Comparison of ENCODE assay signal across 12 cellular contexts in genomic region chr17:44987194-44987882, GRCh38. TPM values are rescaled to one million over a fixed set of nuclear protein-coding genes. Genes with fewer than 3 reads are reported as not detected.
DNase-seq lines count a peak whose midpoint lies in the region; ATAC-seq and TF ChIP-seq lines count a peak whose summit lies in the region.
"Had no signal": no experiment of that assay in that cellular context is flagged by ENCODE, and none has a peak within 500 bp of the region (broad histone marks: within the 10 kb centered on the region; RNA-seq: fewer than 3 reads in every experiment).

No MANE protein-coding gene starts in this region.

- H3K4me1 ChIP-seq in iPS-18a (ENCODE audit: control insufficient read depth, low read depth, low read length) (peaks cover 3% of the 10 kb centered on the region), smooth muscle cell (ENCODE audit: low read depth) (peaks cover 9% of the 10 kb centered on the region)

- TF ChIP-seq CTCF in smooth muscle cell (IDR thresholded peaks at IDR 0.05; ENCODE audit: borderline replicate concordance, insufficient read depth, poor library complexity, severe bottlenecking) (no peak), RWPE1 (conservative IDR thresholded peaks at IDR 0.05; ENCODE audit: low read depth) (no peak)

- peak overlapping the region; percentile 64 for H2AFZ ChIP-seq in smooth muscle cell (ENCODE audit: low read depth)

- H3K4me2 ChIP-seq in smooth muscle cell: peak overlapping the region; percentile 79

- no peaks in the 10 kb centered on the region for H3K36me3 ChIP-seq in SK-N-MC (ENCODE audit: insufficient read depth, low read length)
- H3K36me3 ChIP-seq in iPS-18a (ENCODE audit: control insufficient read depth, low read depth, low read length): no peaks in the 10 kb centered on the region
- H3K36me3 ChIP-seq in smooth muscle cell (ENCODE audit: low read depth): no peaks in the 10 kb centered on the region

- H3K9me3 ChIP-seq in SK-N-MC (ENCODE audit: low read depth, low read length) (no peaks in the 10 kb centered on the region), iPS-18a (ENCODE audit: control insufficient read depth, low read depth, low read length) (no peaks in the 10 kb centered on the region), smooth muscle cell (replicated peaks; ENCODE audit: low read depth) (no peaks in the 10 kb centered on the region)

- DNase-seq in DMS 273 (lab: John Stamatoyannopoulos, UW; ENCODE audit: unreplicated experiment) (peak; percentile 53), DMS 273 treated with DMSO at 0.1 percent for 48 hours (lab: John Stamatoyannopoulos, UW) (no peak), SK-N-MC (ENCODE audit: low read depth, low spot score) (no peak), smooth muscle cell (lab: John Stamatoyannopoulos, UW; ENCODE audit: unreplicated experiment) (no peak), NCI-H187 treated with DMSO at 0.1 percent for 48 hours (lab: John Stamatoyannopoulos, UW) (no peak), RWPE1 (ENCODE audit: low spot score) (no peak)
- DNase-seq: activated effector memory CD4-positive, alpha-beta T cell treated with anti-CD3 and anti-CD28 coated beads, Interleukin-2, amount 50 U/mL, for 16 hours; NCI-H2081 had no signal

- H4K20me1 ChIP-seq in smooth muscle cell (ENCODE audit: low read depth): no peaks in the 10 kb centered on the region

- POLR2A ChIA-PET in RWPE1 (lab: Yijun Ruan, JAX; ENCODE audit: low non-redundant PET): no interaction called here

- no peaks in the 10 kb centered on the region for H3F3A ChIP-seq in smooth muscle cell (ENCODE audit: low read depth)

- H3K27me3 ChIP-seq in iPS-18a (ENCODE audit: control insufficient read depth, insufficient read depth, low read length): no peaks in the 10 kb centered on the region
- no peaks in the 10 kb centered on the region for H3K27me3 ChIP-seq in smooth muscle cell (ENCODE audit: low read depth)

- ATAC-seq in HG03571 (IDR thresholded peaks at IDR 0.05; ENCODE audit: unreplicated experiment): no peak

- no peaks in the 10 kb centered on the region for H3K79me2 ChIP-seq in smooth muscle cell (ENCODE audit: low read depth)

- CTCF ChIA-PET in RWPE1 (lab: Yijun Ruan, JAX): no interaction called here

- peak overlapping the region; percentile 68 for H3K4me3 ChIP-seq in SK-N-MC
- H3K4me3 ChIP-seq in iPS-18a (ENCODE audit: low read length): peak overlapping the region; percentile 47
- H3K4me3 ChIP-seq in smooth muscle cell: peak overlapping the region; percentile 37

- H3K9ac ChIP-seq in SK-N-MC (ENCODE audit: insufficient read length) (peak overlapping the region; percentile 15), iPS-18a (ENCODE audit: low read length) (no peak overlapping the region), smooth muscle cell (ENCODE audit: low read depth) (no peak overlapping the region)

- 4% methylated on average over 18 of the region's 18 CpGs for WGBS in smooth muscle cell (ENCODE audit: low lambda C conversion rate)

- H3K27ac ChIP-seq in SK-N-MC: peak overlapping the region; percentile 71
- H3K27ac ChIP-seq in iPS-18a (ENCODE audit: low read length): no peak overlapping the region
- H3K27ac ChIP-seq in smooth muscle cell (ENCODE audit: low read depth): no peak overlapping the region
- no peak overlapping the region for H3K27ac ChIP-seq in RWPE1
- H3K27ac ChIP-seq: 22Rv1 had no signal

RNA-seq across cellular contexts. Expression of gene C1QL1, which starts 19.2 kb away (rescaled TPM):
- not detected in 2 replicates for total RNA-seq in smooth muscle cell
- 5.5 and 5.6 TPM in 2 replicates for polyA plus RNA-seq in smooth muscle cell
- total RNA-seq: mononuclear cell had no signal

RNA-seq across cellular contexts. Expression of gene KIF18B, which starts 39.8 kb away (rescaled TPM):
- total RNA-seq in smooth muscle cell: 2.4 and 2.7 TPM in 2 replicates
- 3.4 and 3.9 TPM in 2 replicates for polyA plus RNA-seq in smooth muscle cell
